Comparison of ENCODE assay signal across 8 cellular contexts in the genomic region with DNA sequence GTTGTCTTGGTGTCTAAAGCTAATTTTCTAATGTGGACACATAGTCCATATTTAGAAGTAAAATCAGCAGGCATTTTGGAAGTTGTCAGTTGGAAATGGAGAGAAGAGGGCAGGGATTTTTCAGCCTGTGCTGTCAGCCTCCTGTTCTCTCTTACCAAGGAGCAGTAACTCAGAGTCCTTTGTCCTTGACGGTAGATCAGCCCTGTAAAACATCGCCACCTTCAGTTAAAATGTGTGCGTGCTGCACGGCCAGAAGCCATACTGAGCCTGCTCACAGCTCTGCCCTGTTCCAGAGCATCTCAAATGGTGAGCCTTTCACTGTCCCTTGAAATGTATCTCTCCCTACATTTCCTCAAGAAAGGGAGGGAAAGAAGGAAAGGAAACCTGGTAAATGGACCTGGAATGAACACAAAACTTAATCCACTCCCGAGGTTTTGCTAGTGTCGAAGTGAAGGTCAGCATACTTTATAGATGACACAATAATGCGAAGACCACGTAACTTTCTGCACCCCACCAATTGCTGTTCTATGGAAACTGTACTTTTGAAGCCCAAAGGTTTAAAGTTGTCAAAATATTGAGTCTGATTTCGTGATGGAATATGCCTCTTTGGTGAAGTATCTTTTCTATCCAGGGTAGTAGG.
A peak's percentile ranks its signal among the peaks of the same experiment; 100 is the strongest.
DNase-seq lines count a peak whose midpoint lies in the region; ATAC-seq and TF ChIP-seq lines count a peak whose summit lies in the region.

No MANE protein-coding gene starts in this region.

- H3K4me1 ChIP-seq in DOHH2 (ENCODE audit: control insufficient read depth, low read length), result no peaks in the 10 kb centered on the region

- no peaks in the 10 kb centered on the region for H3K36me3 ChIP-seq in DOHH2 (ENCODE audit: control insufficient read depth, low read length)
- H3K36me3 ChIP-seq in brain microvascular endothelial cell (replicated peaks), result no peaks in the 10 kb centered on the region

- no peaks in the 10 kb centered on the region for H3K9me2 ChIP-seq in DOHH2 (replicated peaks; ENCODE audit: control insufficient read depth, low read length)

- no peaks in the 10 kb centered on the region for H3F3A ChIP-seq in DOHH2 (ENCODE audit: control insufficient read depth, insufficient read depth)

- H3K27me3 ChIP-seq in DOHH2 (ENCODE audit: control insufficient read depth, low read length), result no peaks in the 10 kb centered on the region
- H3K27me3 ChIP-seq in brain microvascular endothelial cell (replicated peaks), result no peaks in the 10 kb centered on the region

- peaks cover 22% of the 10 kb centered on the region for H3K27me3 Mint-ChIP-seq in stimulated activated naive CD8-positive, alpha-beta T cell treated with anti-CD3 and anti-CD28 coated beads, Interleukin-15, amount 100 ng/mL, for 72 hours

- no peaks in the 10 kb centered on the region for H4K20me1 ChIP-seq in DOHH2 (ENCODE audit: control insufficient read depth, insufficient read depth, low read depth, low read length)

- no peak overlapping the region for H3K4me3 Mint-ChIP-seq in stimulated activated naive CD8-positive, alpha-beta T cell treated with anti-CD3 and anti-CD28 coated beads, Interleukin-15, amount 100 ng/mL, for 72 hours

- no peaks in the 10 kb centered on the region for H3K79me2 ChIP-seq in DOHH2 (ENCODE audit: control insufficient read depth, low read length)

- H3K9me3 Mint-ChIP-seq in stimulated activated naive CD8-positive, alpha-beta T cell treated with anti-CD3 and anti-CD28 coated beads, Interleukin-15, amount 100 ng/mL, for 72 hours, result no peaks in the 10 kb centered on the region

- H3K4me3 ChIP-seq in DOHH2 (ENCODE audit: low read length), result no peak overlapping the region
- no peak overlapping the region for H3K4me3 ChIP-seq in brain microvascular endothelial cell (ENCODE audit: low read depth, low read length)

- in situ Hi-C loops in brain microvascular endothelial cell (cut with HindIII; ENCODE audit: low pct_ligation_motif_present, low sequenced_read_pairs), result no loop called here

- no peaks in the 10 kb centered on the region for H3K4me1 Mint-ChIP-seq in stimulated activated naive CD8-positive, alpha-beta T cell treated with anti-CD3 and anti-CD28 coated beads, Interleukin-15, amount 100 ng/mL, for 72 hours

- DNase-seq in NCI-H2227 treated with DMSO at 0.1 percent for 48 hours (lab: John Stamatoyannopoulos, UW), result peak; percentile 60
- peak; percentile 71 for DNase-seq in brain microvascular endothelial cell
- peak; percentile 76 for DNase-seq in inferior parietal cortex (ENCODE audit: extremely low spot score)
- no peak for DNase-seq in stimulated activated naive CD8-positive, alpha-beta T cell treated with anti-CD3 and anti-CD28 coated beads, Interleukin-15, amount 100 ng/mL, for 72 hours
- DNase-seq in activated CD8-positive, alpha-beta memory T cell treated with anti-CD3 and anti-CD28 coated beads for 24 hours, result no peak

- TF ChIP-seq CTCF in DOHH2 (IDR thresholded peaks at IDR 0.05; ENCODE audit: low read depth, low read length, poor library complexity, severe bottlenecking) (peak; percentile 37), brain microvascular endothelial cell (IDR thresholded peaks at IDR 0.05; ENCODE audit: low read depth, low read length, missing control alignments) (peak; percentile 87)

- no peak overlapping the region for H3K27ac ChIP-seq in DOHH2 (ENCODE audit: low read depth, low read length)
- H3K27ac ChIP-seq in brain microvascular endothelial cell, result no peak overlapping the region

- H3K4me2 ChIP-seq in DOHH2 (ENCODE audit: low read length), result no peak overlapping the region

- no peak overlapping the region for H3K27ac Mint-ChIP-seq in stimulated activated naive CD8-positive, alpha-beta T cell treated with anti-CD3 and anti-CD28 coated beads, Interleukin-15, amount 100 ng/mL, for 72 hours

- ATAC-seq in GM19438 (IDR thresholded peaks at IDR 0.05; ENCODE audit: low read depth, unreplicated experiment), result peak; percentile 90
- peak; percentile 85 for ATAC-seq in HG03342 (IDR thresholded peaks at IDR 0.05; ENCODE audit: unreplicated experiment)
- ATAC-seq in stimulated activated naive CD8-positive, alpha-beta T cell treated with anti-CD3 and anti-CD28 coated beads, Interleukin-15, amount 100 ng/mL, for 72 hours, result peak; percentile 40

- H3K9me3 ChIP-seq in DOHH2 (ENCODE audit: control insufficient read depth, insufficient read depth, low read length), result no peaks in the 10 kb centered on the region

Comparison
In these comparisons a context has a peak if more than half of its experiments do, and no peak if none do; other contexts are left out.
1. ATAC-seq: peak in every context shown above with its lines; median percentile 90 in GM19438; 85 in HG03342; 40 in stimulated activated naive CD8-positive, alpha-beta T cell treated with anti-CD3 and anti-CD28 coated beads, Interleukin-15, amount 100 ng/mL, for 72 hours.
2. DNase-seq: peak in NCI-H2227 treated with DMSO at 0.1 percent for 48 hours (single experiment), brain microvascular endothelial cell (single experiment) and inferior parietal cortex (single experiment); none in stimulated activated naive CD8-positive, alpha-beta T cell treated with anti-CD3 and anti-CD28 coated beads, Interleukin-15, amount 100 ng/mL, for 72 hours (0 of 2) and activated CD8-positive, alpha-beta memory T cell treated with anti-CD3 and anti-CD28 coated beads for 24 hours (single experiment).